In the genomic region with DNA sequence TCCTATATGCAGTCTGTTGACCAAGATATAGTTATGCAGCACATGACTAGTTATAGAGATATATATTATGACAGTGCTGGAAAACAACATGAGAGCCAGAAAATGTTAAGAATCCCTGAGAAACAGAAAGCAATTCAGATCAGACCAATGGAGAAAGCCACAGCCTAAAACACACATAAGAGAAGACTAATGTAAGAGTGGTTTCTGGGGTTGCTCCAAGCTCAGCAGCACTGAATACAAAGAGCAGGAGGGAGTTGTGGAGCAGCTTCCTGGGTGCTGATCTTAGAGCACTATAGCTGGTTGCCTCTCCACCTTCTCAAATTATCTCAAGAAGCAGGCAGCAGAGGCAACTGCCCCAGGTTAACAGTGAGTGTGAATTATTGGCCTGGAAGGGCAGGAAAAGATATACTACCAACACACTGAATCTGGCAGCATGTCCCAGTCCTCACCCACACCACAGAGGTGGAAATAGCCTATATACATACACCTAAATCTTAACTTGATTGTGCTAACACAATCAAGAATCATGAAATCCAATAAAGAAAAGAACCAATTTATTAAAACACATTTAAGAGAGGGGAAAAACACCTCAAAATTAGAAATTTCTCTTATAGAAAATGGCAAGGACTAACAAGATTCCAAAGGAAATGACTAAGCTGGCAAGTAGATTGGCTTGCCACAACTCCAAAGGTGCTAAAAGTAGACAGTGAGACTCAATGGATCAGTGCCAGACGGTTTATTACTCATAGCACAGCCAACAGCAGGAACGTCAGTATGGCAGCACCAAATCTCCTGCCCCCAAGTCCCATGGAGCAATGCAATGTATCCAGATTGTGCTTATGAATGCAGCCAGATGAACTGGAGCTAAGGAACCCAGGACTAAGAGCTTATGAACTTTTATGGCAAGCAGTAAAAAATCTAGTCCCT, we compare ENCODE assay signal across 1 cellular context.
TF ChIP-seq lines count a peak whose summit lies in the region.

No MANE protein-coding gene starts in this region.

TF ChIP-seq in GM23338, 12 proteins besides CTCF, POLR2A, EP300 and RAD21 (continued from another document):
- TF ChIP-seq ZNF462 (CRISPR knock-in tag; IDR thresholded peaks at IDR 0.05) (no peak), CREB1 (CRISPR knock-in tag; IDR thresholded peaks at IDR 0.05; ENCODE audit: low read depth) (no peak), STAT1 (IDR thresholded peaks at IDR 0.05; ENCODE audit: unreplicated experiment) (no peak)
